In genomic region chr1:77060000-77060399, GRCh38 we compare ENCODE assay signal across 1 cellular context.
TF ChIP-seq lines count a peak whose summit lies in the region.

No MANE protein-coding gene starts in this region.

TF ChIP-seq in WTC11, 78 proteins besides CTCF, POLR2A, EP300 and RAD21 (continued from another document):
- TF ChIP-seq ATF2 (CRISPR knock-in tag; IDR thresholded peaks at IDR 0.05; ENCODE audit: borderline replicate concordance, low read depth) (no peak), ZNF232 (CRISPR knock-in tag; IDR thresholded peaks at IDR 0.05) (no peak), ATF3 (CRISPR knock-in tag; conservative IDR thresholded peaks at IDR 0.05) (no peak), MXD4 (CRISPR knock-in tag; IDR thresholded peaks at IDR 0.05; ENCODE audit: borderline replicate concordance) (no peak), CREM (CRISPR knock-in tag; IDR thresholded peaks at IDR 0.05) (no peak), FOXP1 (CRISPR knock-in tag; IDR thresholded peaks at IDR 0.05; ENCODE audit: borderline replicate concordance) (no peak)
